1 cellular context compared by ENCODE assay signal in genomic region chr6:106568518-106568917, GRCh38.
TF ChIP-seq lines count a peak whose summit lies in the region.

No MANE protein-coding gene starts in this region.

TF ChIP-seq in IMR-90, 13 proteins besides CTCF, POLR2A, EP300 and RAD21 (continued from another document):
- TF ChIP-seq MAZ (IDR thresholded peaks at IDR 0.05; ENCODE audit: borderline replicate concordance, low read depth, low read length), result no peak
- TF ChIP-seq USF2 (IDR thresholded peaks at IDR 0.05; ENCODE audit: low read depth, low read length), result no peak
- no peak for TF ChIP-seq ELK1 (IDR thresholded peaks at IDR 0.05; ENCODE audit: borderline replicate concordance, low read depth, low read length)
- TF ChIP-seq BHLHE40 (IDR thresholded peaks at IDR 0.05; ENCODE audit: low read depth, low read length), result no peak
- TF ChIP-seq CEBPB (IDR thresholded peaks at IDR 0.05; ENCODE audit: low read depth, low read length), result no peak
- no peak for TF ChIP-seq FOS (IDR thresholded peaks at IDR 0.05; ENCODE audit: low read depth, low read length)
- no peak for TF ChIP-seq SMC3 (IDR thresholded peaks at IDR 0.05; ENCODE audit: low read depth, low read length)
- TF ChIP-seq CHD1 (IDR thresholded peaks at IDR 0.05; ENCODE audit: low read depth, low read length), result no peak
- no peak for TF ChIP-seq MXI1 (IDR thresholded peaks at IDR 0.05; ENCODE audit: borderline replicate concordance, low read depth, low read length)
- TF ChIP-seq MAFK (IDR thresholded peaks at IDR 0.05; ENCODE audit: low read depth, low read length), result no peak
- TF ChIP-seq RFX5 (IDR thresholded peaks at IDR 0.05; ENCODE audit: low read depth, low read length), result no peak
- no peak for TF ChIP-seq NFE2L2 (IDR thresholded peaks at IDR 0.05; ENCODE audit: low read depth, low read length)
TF ChIP-seq in IMR-90: peak in this region for 0.
